1 cellular context compared by ENCODE assay signal in genomic region chr6:25635886-25636317, GRCh38.
TF ChIP-seq lines count a peak whose summit lies in the region.

No MANE protein-coding gene starts in this region.

TF ChIP-seq in HepG2, 621 proteins besides CTCF, POLR2A, EP300 and RAD21 (continued from another document and continues in another):
- TF ChIP-seq, protein P1, sequence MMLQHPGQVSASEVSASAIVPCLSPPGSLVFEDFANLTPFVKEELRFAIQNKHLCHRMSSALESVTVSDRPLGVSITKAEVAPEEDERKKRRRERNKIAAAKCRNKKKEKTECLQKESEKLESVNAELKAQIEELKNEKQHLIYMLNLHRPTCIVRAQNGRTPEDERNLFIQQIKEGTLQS (CRISPR knock-in tag; IDR thresholded peaks at IDR 0.05) = peak; percentile 98
- peak; percentile 71; the same call in 1 of the 2 replicates for TF ChIP-seq CREM (IDR thresholded peaks at IDR 0.05)
- no peak for TF ChIP-seq CREM (CRISPR knock-in tag; IDR thresholded peaks at IDR 0.05)
- TF ChIP-seq, protein P2, sequence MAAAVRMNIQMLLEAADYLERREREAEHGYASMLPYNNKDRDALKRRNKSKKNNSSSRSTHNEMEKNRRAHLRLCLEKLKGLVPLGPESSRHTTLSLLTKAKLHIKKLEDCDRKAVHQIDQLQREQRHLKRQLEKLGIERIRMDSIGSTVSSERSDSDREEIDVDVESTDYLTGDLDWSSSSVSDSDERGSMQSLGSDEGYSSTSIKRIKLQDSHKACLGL (CRISPR knock-in tag; IDR thresholded peaks at IDR 0.05) = no peak
- TF ChIP-seq PREB (CRISPR knock-in tag; IDR thresholded peaks at IDR 0.05) = no peak
- TF ChIP-seq ATF4 (CRISPR knock-in tag; IDR thresholded peaks at IDR 0.05) = no peak; a peak in 1 of 4 replicates
- peak; percentile 91 for TF ChIP-seq NR2F2 (IDR thresholded peaks at IDR 0.05; ENCODE audit: borderline replicate concordance, low read depth)
- no peak for TF ChIP-seq SMARCC2 (IDR thresholded peaks at IDR 0.05)
- TF ChIP-seq ZNF704 (CRISPR knock-in tag; IDR thresholded peaks at IDR 0.05; ENCODE audit: borderline replicate concordance) = no peak
- TF ChIP-seq IKZF4 (CRISPR knock-in tag; IDR thresholded peaks at IDR 0.05; ENCODE audit: borderline replicate concordance, low read depth, not compliant biosample characterization) = no peak
- peak; percentile 95 for TF ChIP-seq JUN (CRISPR knock-in tag; IDR thresholded peaks at IDR 0.05)
- no peak for TF ChIP-seq ZUFSP (CRISPR knock-in tag; IDR thresholded peaks at IDR 0.05; ENCODE audit: borderline replicate concordance)
- TF ChIP-seq FOXO1 (CRISPR knock-in tag; IDR thresholded peaks at IDR 0.05) = peak; percentile 81; the same call in 1 of the 2 replicates
- no peak for TF ChIP-seq ZNF180 (CRISPR knock-in tag; IDR thresholded peaks at IDR 0.05; ENCODE audit: borderline replicate concordance, low read depth)
- TF ChIP-seq PAXIP1 (CRISPR knock-in tag; conservative IDR thresholded peaks at IDR 0.05) = peak; percentile 93
- TF ChIP-seq TAF1 (CRISPR knock-in tag; IDR thresholded peaks at IDR 0.05) = no peak
- TF ChIP-seq, protein P3, sequence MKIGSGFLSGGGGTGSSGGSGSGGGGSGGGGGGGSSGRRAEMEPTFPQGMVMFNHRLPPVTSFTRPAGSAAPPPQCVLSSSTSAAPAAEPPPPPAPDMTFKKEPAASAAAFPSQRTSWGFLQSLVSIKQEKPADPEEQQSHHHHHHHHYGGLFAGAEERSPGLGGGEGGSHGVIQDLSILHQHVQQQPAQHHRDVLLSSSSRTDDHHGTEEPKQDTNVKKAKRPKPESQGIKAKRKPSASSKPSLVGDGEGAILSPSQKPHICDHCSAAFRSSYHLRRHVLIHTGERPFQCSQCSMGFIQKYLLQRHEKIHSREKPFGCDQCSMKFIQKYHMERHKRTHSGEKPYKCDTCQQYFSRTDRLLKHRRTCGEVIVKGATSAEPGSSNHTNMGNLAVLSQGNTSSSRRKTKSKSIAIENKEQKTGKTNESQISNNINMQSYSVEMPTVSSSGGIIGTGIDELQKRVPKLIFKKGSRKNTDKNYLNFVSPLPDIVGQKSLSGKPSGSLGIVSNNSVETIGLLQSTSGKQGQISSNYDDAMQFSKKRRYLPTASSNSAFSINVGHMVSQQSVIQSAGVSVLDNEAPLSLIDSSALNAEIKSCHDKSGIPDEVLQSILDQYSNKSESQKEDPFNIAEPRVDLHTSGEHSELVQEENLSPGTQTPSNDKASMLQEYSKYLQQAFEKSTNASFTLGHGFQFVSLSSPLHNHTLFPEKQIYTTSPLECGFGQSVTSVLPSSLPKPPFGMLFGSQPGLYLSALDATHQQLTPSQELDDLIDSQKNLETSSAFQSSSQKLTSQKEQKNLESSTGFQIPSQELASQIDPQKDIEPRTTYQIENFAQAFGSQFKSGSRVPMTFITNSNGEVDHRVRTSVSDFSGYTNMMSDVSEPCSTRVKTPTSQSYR (CRISPR knock-in tag; IDR thresholded peaks at IDR 0.05; ENCODE audit: borderline replicate concordance) = peak; percentile 22; the same call in 1 of the 2 replicates
- TF ChIP-seq, protein P4, sequence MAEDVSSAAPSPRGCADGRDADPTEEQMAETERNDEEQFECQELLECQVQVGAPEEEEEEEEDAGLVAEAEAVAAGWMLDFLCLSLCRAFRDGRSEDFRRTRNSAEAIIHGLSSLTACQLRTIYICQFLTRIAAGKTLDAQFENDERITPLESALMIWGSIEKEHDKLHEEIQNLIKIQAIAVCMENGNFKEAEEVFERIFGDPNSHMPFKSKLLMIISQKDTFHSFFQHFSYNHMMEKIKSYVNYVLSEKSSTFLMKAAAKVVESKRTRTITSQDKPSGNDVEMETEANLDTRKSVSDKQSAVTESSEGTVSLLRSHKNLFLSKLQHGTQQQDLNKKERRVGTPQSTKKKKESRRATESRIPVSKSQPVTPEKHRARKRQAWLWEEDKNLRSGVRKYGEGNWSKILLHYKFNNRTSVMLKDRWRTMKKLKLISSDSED (CRISPR knock-in tag; IDR thresholded peaks at IDR 0.05) = no peak
- no peak for TF ChIP-seq ZNF10 (CRISPR knock-in tag; IDR thresholded peaks at IDR 0.05; ENCODE audit: borderline replicate concordance, low read depth)
- TF ChIP-seq, protein P5, sequence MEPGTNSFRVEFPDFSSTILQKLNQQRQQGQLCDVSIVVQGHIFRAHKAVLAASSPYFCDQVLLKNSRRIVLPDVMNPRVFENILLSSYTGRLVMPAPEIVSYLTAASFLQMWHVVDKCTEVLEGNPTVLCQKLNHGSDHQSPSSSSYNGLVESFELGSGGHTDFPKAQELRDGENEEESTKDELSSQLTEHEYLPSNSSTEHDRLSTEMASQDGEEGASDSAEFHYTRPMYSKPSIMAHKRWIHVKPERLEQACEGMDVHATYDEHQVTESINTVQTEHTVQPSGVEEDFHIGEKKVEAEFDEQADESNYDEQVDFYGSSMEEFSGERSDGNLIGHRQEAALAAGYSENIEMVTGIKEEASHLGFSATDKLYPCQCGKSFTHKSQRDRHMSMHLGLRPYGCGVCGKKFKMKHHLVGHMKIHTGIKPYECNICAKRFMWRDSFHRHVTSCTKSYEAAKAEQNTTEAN (CRISPR knock-in tag; conservative IDR thresholded peaks at IDR 0.05) = peak; percentile 24; the same call in 1 of the 2 replicates
- TF ChIP-seq, protein P6, sequence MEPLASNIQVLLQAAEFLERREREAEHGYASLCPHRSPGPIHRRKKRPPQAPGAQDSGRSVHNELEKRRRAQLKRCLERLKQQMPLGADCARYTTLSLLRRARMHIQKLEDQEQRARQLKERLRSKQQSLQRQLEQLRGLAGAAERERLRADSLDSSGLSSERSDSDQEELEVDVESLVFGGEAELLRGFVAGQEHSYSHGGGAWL (CRISPR knock-in tag; IDR thresholded peaks at IDR 0.05) = no peak
- TF ChIP-seq ZNF780A (CRISPR knock-in tag; IDR thresholded peaks at IDR 0.05) = no peak
- TF ChIP-seq ZFAT (CRISPR knock-in tag; conservative IDR thresholded peaks at IDR 0.05) = no peak
- TF ChIP-seq STAT6 (CRISPR knock-in tag; IDR thresholded peaks at IDR 0.05; ENCODE audit: borderline replicate concordance) = no peak
- 0 out of 2 replicates have a peak, but pooled peaks have one; percentile 47 for TF ChIP-seq ZFP37 (CRISPR knock-in tag; IDR thresholded peaks at IDR 0.05; ENCODE audit: borderline replicate concordance)
- TF ChIP-seq SOX6 (IDR thresholded peaks at IDR 0.05) = no peak
- peak; percentile 99 for TF ChIP-seq SOX6 (CRISPR knock-in tag; IDR thresholded peaks at IDR 0.05)
- TF ChIP-seq MAFF (IDR thresholded peaks at IDR 0.05; ENCODE audit: low read depth, low read length) = 0 out of 2 replicates have a peak, but pooled peaks have one; percentile 7
- TF ChIP-seq CREB1 (IDR thresholded peaks at IDR 0.05) = no peak
- no peak for TF ChIP-seq CREB1 (CRISPR knock-in tag; IDR thresholded peaks at IDR 0.05)
- 0 out of 2 replicates have a peak, but pooled peaks have one; percentile 70 for TF ChIP-seq KLF11 (CRISPR knock-in tag; IDR thresholded peaks at IDR 0.05)
- no peak for TF ChIP-seq ZNF33B (CRISPR knock-in tag; IDR thresholded peaks at IDR 0.05)
- TF ChIP-seq FOSL2 (CRISPR knock-in tag; IDR thresholded peaks at IDR 0.05) = peak; percentile 99
- no peak for TF ChIP-seq ZHX1 (CRISPR knock-in tag; IDR thresholded peaks at IDR 0.05; ENCODE audit: low read depth)
- peak; percentile 66 for TF ChIP-seq CEBPG (CRISPR knock-in tag; IDR thresholded peaks at IDR 0.05)
- no peak for TF ChIP-seq ZIK1 (CRISPR knock-in tag; IDR thresholded peaks at IDR 0.05; ENCODE audit: borderline replicate concordance, low read depth)
- no peak for TF ChIP-seq ZNF337 (CRISPR knock-in tag; IDR thresholded peaks at IDR 0.05; ENCODE audit: borderline replicate concordance, low read depth)
- no peak for TF ChIP-seq ONECUT2 (CRISPR knock-in tag; IDR thresholded peaks at IDR 0.05)
- TF ChIP-seq GLI4 (CRISPR knock-in tag; IDR thresholded peaks at IDR 0.05; ENCODE audit: borderline replicate concordance) = no peak
- peak; percentile 77 for TF ChIP-seq ZNF792 (CRISPR knock-in tag; IDR thresholded peaks at IDR 0.05)
